29 cellular contexts compared by ENCODE assay signal in the genomic region with DNA sequence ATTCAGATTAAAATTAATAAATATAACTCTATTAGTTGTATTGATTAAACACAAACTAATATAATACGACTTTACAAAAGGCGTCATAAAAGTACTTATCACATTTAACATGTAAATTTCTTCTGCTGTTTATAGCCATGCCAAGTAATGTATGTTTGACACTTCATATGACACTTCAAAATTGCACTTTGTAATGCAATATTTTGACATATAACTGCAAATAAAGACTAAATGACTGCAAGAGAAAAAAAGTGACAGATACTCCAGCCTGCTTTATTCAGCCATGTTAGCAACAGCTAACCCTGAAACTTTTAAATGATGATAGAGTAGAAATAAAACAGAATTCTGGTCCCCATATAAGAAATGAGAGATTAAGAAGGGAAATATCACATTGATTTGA.
"Had no signal": no experiment of that assay in that cellular context is flagged by ENCODE, and none has a peak within 500 bp of the region (broad histone marks: within the 10 kb centered on the region; RNA-seq: fewer than 3 reads in every experiment).

No MANE protein-coding gene starts in this region.

- H3K4me3 Mint-ChIP-seq: stimulated activated effector memory CD8-positive, alpha-beta T cell treated with anti-CD3 and anti-CD28 coated beads, Interleukin-12 subunit alpha, Interleukin-12 subunit beta, amount 100 ng/mL, for 72 hours; stimulated activated memory B cell treated with anti-CD40 and anti-IgM and Interleukin-4, amounts not matched to agents 10 μg/mL and 1 μg/mL and 100 μg/mL, for 72 hours; stimulated activated naive B cell treated with anti-CD40 and anti-IgM and Interleukin-4, amounts not matched to agents 10 μg/mL and 1 μg/mL and 100 μg/mL, for 72 hours; stimulated activated naive CD8-positive, alpha-beta T cell treated with anti-CD3 and anti-CD28 coated beads, Interleukin-15, amount 100 ng/mL, for 72 hours; stimulated activated naive CD8-positive, alpha-beta T cell treated with anti-CD3 and anti-CD28 coated beads, Interleukin-15, Interleukin-2, amounts not matched to agents 100 ng/mL and 50 ng/mL, for 24 hours; type B pancreatic cell had no signal

- H3K9me3 ChIP-seq: stomach, suprapubic skin, testis, thoracic aorta, thyroid gland, tibial artery, transverse colon, upper lobe of left lung, upper lobe of right lung, uterus, vagina had no signal

- H3K27me3 ChIP-seq: stomach, suprapubic skin, testis, thyroid gland, tibial artery, tibial nerve, transverse colon, upper lobe of left lung, upper lobe of right lung, uterus, vagina had no signal

- ATAC-seq: stimulated activated effector memory CD8-positive, alpha-beta T cell treated with anti-CD3 and anti-CD28 coated beads, Interleukin-12 subunit alpha, Interleukin-12 subunit beta, amount 100 ng/mL, for 72 hours; stimulated activated memory B cell treated with anti-CD40 and anti-IgM and Interleukin-4, amounts not matched to agents 10 μg/mL and 1 μg/mL and 100 μg/mL, for 72 hours; stimulated activated naive B cell treated with anti-CD40 and anti-IgM and Interleukin-4, amounts not matched to agents 10 μg/mL and 1 μg/mL and 100 μg/mL, for 72 hours; stimulated activated naive CD8-positive, alpha-beta T cell treated with anti-CD3 and anti-CD28 coated beads, Interleukin-15, amount 100 ng/mL, for 72 hours; stimulated activated naive CD8-positive, alpha-beta T cell treated with anti-CD3 and anti-CD28 coated beads, Interleukin-15, Interleukin-2, amounts not matched to agents 100 U/mL and 50 U/mL, for 24 hours; upper lobe of right lung had no signal

- FAIRE-seq: urothelium cell line had no signal

- H3K4me1 Mint-ChIP-seq: stimulated activated effector memory CD8-positive, alpha-beta T cell treated with anti-CD3 and anti-CD28 coated beads, Interleukin-12 subunit alpha, Interleukin-12 subunit beta, amount 100 ng/mL, for 72 hours; stimulated activated memory B cell treated with anti-CD40 and anti-IgM and Interleukin-4, amounts not matched to agents 10 μg/mL and 1 μg/mL and 100 μg/mL, for 72 hours; stimulated activated naive B cell treated with anti-CD40 and anti-IgM and Interleukin-4, amounts not matched to agents 10 μg/mL and 1 μg/mL and 100 μg/mL, for 72 hours; stimulated activated naive CD8-positive, alpha-beta T cell treated with anti-CD3 and anti-CD28 coated beads, Interleukin-15, amount 100 ng/mL, for 72 hours had no signal

- H3K27ac ChIP-seq: stomach, suprapubic skin, testis, thoracic aorta, thyroid gland, tibial artery, tibial nerve, transverse colon, upper lobe of left lung, upper lobe of right lung, uterus, vagina had no signal

- H3K9me3 Mint-ChIP-seq: stimulated activated memory B cell treated with anti-CD40 and anti-IgM and Interleukin-4, amounts not matched to agents 10 μg/mL and 1 μg/mL and 100 μg/mL, for 72 hours; stimulated activated naive CD8-positive, alpha-beta T cell treated with anti-CD3 and anti-CD28 coated beads, Interleukin-15, amount 100 ng/mL, for 72 hours; stimulated activated naive CD8-positive, alpha-beta T cell treated with anti-CD3 and anti-CD28 coated beads, Interleukin-15, Interleukin-2, amounts not matched to agents 100 ng/mL and 50 ng/mL, for 24 hours; type B pancreatic cell had no signal

- H3K4me3 ChIP-seq: stomach, suprapubic skin, testis, thoracic aorta, thyroid gland, tibial artery, tibial nerve, transverse colon, upper lobe of left lung, upper lobe of right lung, uterus, vagina had no signal

- H3K27ac Mint-ChIP-seq: stimulated activated effector memory CD8-positive, alpha-beta T cell treated with anti-CD3 and anti-CD28 coated beads, Interleukin-12 subunit alpha, Interleukin-12 subunit beta, amount 100 ng/mL, for 72 hours; stimulated activated memory B cell treated with anti-CD40 and anti-IgM and Interleukin-4, amounts not matched to agents 10 μg/mL and 1 μg/mL and 100 μg/mL, for 72 hours; stimulated activated naive B cell treated with anti-CD40 and anti-IgM and Interleukin-4, amounts not matched to agents 10 μg/mL and 1 μg/mL and 100 μg/mL, for 72 hours; stimulated activated naive CD8-positive, alpha-beta T cell treated with anti-CD3 and anti-CD28 coated beads, Interleukin-15, amount 100 ng/mL, for 72 hours; stimulated activated naive CD8-positive, alpha-beta T cell treated with anti-CD3 and anti-CD28 coated beads, Interleukin-15, Interleukin-2, amounts not matched to agents 100 ng/mL and 50 ng/mL, for 24 hours; type B pancreatic cell had no signal

- H3K4me1 ChIP-seq: stomach, suprapubic skin, testis, thyroid gland, tibial artery, tibial nerve, transverse colon, upper lobe of left lung, upper lobe of right lung, uterus, vagina had no signal

- H3K36me3 Mint-ChIP-seq: stimulated activated effector memory CD8-positive, alpha-beta T cell treated with anti-CD3 and anti-CD28 coated beads, Interleukin-12 subunit alpha, Interleukin-12 subunit beta, amount 100 ng/mL, for 72 hours; stimulated activated memory B cell treated with anti-CD40 and anti-IgM and Interleukin-4, amounts not matched to agents 10 μg/mL and 1 μg/mL and 100 μg/mL, for 72 hours; stimulated activated naive B cell treated with anti-CD40 and anti-IgM and Interleukin-4, amounts not matched to agents 10 μg/mL and 1 μg/mL and 100 μg/mL, for 72 hours; type B pancreatic cell had no signal

- H3K27me3 Mint-ChIP-seq: stimulated activated memory B cell treated with anti-CD40 and anti-IgM and Interleukin-4, amounts not matched to agents 10 μg/mL and 1 μg/mL and 100 μg/mL, for 72 hours; stimulated activated naive B cell treated with anti-CD40 and anti-IgM and Interleukin-4, amounts not matched to agents 10 μg/mL and 1 μg/mL and 100 μg/mL, for 72 hours; stimulated activated naive CD8-positive, alpha-beta T cell treated with anti-CD3 and anti-CD28 coated beads, Interleukin-15, amount 100 ng/mL, for 72 hours; stimulated activated naive CD8-positive, alpha-beta T cell treated with anti-CD3 and anti-CD28 coated beads, Interleukin-15, Interleukin-2, amounts not matched to agents 100 ng/mL and 50 ng/mL, for 24 hours; type B pancreatic cell had no signal

- DNase-seq: stimulated activated CD4-positive, alpha-beta T cell treated with anti-CD3 and anti-CD28 coated beads, Interleukin-2, amount 100 ng/mL, for 48 hours; stimulated activated CD4-positive, alpha-beta T cell treated with anti-CD3 and anti-CD28 coated beads, Interleukin-4, amount 100 ng/mL, for 1 hour; stimulated activated CD4-positive, alpha-beta T cell treated with anti-CD3 and anti-CD28 coated beads, Interleukin-4, amount 100 ng/mL, for 24 hours; stimulated activated CD4-positive, alpha-beta T cell treated with anti-CD3 and anti-CD28 coated beads, Interleukin-4, amount 100 ng/mL, for 4 hours; stimulated activated CD8-positive, alpha-beta memory T cell treated with anti-CD3 and anti-CD28 coated beads, Interleukin-4, amount 100 ng/mL, for 48 hours; stimulated activated naive B cell treated with anti-CD40 and anti-IgM and Interleukin-4, amounts not matched to agents 10 μg/mL and 1 μg/mL and 100 μg/mL, for 72 hours; stimulated activated naive CD4-positive, alpha-beta T cell; stimulated activated naive CD4-positive, alpha-beta T cell treated with Interleukin-2 at 50 U/mL for 16 hours; stimulated activated naive CD8-positive, alpha-beta T cell treated with anti-CD3 and anti-CD28 coated beads, Interleukin-15, amount 100 ng/mL, for 72 hours; stimulated activated naive CD8-positive, alpha-beta T cell treated with anti-CD3 and anti-CD28 coated beads, Interleukin-15, Interleukin-2, amounts not matched to agents 100 U/mL and 50 U/mL, for 24 hours; stomach; substantia nigra; testis; thyroid gland; tibial artery; transverse colon; trophoblast cell; upper lobe of left lung; upper lobe of right lung; uterus had no signal

- H3K36me3 ChIP-seq: stomach, suprapubic skin, thoracic aorta, thyroid gland, tibial artery, tibial nerve, transverse colon, upper lobe of left lung, upper lobe of right lung, uterus, vagina had no signal
